ENCODE assay signal across 8 cellular contexts in the genomic region with DNA sequence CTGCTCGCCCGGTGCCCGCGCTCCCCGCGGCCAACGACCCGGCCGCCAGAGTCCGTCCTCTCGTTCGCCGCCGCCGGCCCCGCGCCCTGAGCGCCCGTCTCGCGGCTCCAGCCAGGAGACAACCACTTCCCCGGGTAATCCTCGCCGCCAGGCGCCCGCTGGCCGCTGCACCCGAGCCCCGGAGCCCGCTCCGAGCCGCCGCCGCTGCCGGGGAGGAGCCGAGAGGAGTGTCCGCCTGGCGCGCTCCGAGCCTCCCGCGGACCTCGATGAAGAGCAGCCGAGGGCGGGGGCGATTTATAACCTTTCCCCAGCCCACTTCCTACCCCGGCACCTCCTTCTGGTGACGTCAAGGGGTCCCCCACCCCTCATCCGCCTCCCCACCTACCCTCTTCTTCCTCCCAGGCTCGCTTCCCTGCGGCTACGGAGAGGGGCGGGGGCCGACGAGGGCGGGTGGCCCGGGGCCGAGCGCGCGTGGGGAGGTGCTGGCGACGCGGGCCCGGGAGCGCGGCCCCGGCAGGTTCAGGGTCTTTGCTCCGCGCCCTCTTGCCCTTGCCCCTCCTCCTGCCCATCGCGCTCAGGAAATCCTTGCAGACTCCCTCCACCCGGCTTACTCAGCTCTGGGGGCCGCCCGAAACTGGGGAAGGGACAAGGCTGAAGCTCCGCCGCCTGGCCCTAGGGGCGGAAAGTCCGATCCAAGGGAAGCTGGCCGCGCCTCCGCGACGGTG. TPM values are rescaled to one million over a fixed set of nuclear protein-coding genes. Genes with fewer than 3 reads are reported as not detected.
DNase-seq lines count a peak whose midpoint lies in the region; ATAC-seq and TF ChIP-seq lines count a peak whose summit lies in the region.

A gene with protein sequence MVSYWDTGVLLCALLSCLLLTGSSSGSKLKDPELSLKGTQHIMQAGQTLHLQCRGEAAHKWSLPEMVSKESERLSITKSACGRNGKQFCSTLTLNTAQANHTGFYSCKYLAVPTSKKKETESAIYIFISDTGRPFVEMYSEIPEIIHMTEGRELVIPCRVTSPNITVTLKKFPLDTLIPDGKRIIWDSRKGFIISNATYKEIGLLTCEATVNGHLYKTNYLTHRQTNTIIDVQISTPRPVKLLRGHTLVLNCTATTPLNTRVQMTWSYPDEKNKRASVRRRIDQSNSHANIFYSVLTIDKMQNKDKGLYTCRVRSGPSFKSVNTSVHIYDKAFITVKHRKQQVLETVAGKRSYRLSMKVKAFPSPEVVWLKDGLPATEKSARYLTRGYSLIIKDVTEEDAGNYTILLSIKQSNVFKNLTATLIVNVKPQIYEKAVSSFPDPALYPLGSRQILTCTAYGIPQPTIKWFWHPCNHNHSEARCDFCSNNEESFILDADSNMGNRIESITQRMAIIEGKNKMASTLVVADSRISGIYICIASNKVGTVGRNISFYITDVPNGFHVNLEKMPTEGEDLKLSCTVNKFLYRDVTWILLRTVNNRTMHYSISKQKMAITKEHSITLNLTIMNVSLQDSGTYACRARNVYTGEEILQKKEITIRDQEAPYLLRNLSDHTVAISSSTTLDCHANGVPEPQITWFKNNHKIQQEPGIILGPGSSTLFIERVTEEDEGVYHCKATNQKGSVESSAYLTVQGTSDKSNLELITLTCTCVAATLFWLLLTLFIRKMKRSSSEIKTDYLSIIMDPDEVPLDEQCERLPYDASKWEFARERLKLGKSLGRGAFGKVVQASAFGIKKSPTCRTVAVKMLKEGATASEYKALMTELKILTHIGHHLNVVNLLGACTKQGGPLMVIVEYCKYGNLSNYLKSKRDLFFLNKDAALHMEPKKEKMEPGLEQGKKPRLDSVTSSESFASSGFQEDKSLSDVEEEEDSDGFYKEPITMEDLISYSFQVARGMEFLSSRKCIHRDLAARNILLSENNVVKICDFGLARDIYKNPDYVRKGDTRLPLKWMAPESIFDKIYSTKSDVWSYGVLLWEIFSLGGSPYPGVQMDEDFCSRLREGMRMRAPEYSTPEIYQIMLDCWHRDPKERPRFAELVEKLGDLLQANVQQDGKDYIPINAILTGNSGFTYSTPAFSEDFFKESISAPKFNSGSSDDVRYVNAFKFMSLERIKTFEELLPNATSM (N-terminal part only) (minus strand): TSS at position 268 of the 725 bp plus-strand sequence. CDS start 285 bp downstream, outside the sequence.

- peak; percentile 74 for ATAC-seq in left lobe of liver

- peak; percentile 69 for DNase-seq in GM13976 (ENCODE audit: low spot score)
- peak; percentile 30 for DNase-seq in NOMO-1 treated with DMSO at 0.1 percent for 48 hours (lab: John Stamatoyannopoulos, UW; ENCODE audit: unreplicated experiment)
- DNase-seq in caudate nucleus (lab: John Stamatoyannopoulos, UW) = peak in 4 of 61 donors; percentile 1 to 42 (median 24)
- DNase-seq in left lobe of liver (ENCODE audit: low spot score) = peak; percentile 60
- peak; percentile 33 for DNase-seq in stimulated activated CD4-positive, alpha-beta T cell treated with anti-CD3 and anti-CD28 coated beads, Interleukin-2, amount 100 ng/mL, for 4 hours (ENCODE audit: low read depth)
- no peak for DNase-seq in DMS114 treated with DMSO at 0.1 percent for 48 hours (lab: John Stamatoyannopoulos, UW; ENCODE audit: unreplicated experiment)
- DNase-seq in globus pallidus (ENCODE audit: low spot score) = no peak
- no peak for DNase-seq in effector CD4-positive, alpha-beta T cell

- TF ChIP-seq CTCF in GM13976 (IDR thresholded peaks at IDR 0.05; ENCODE audit: borderline replicate concordance, control extremely low read depth, extremely low read depth, insufficient read depth, missing control alignments) = no peak

- peak within 1 kb of the TSS; percentile 44 for H3K27ac ChIP-seq in caudate nucleus (ENCODE audit: low read depth, low read length)

- in situ Hi-C loops in GM13976 (cut with MboI; ENCODE audit: low sequenced_read_pairs, unreplicated experiment) = no loop called here

RNA-seq across cellular contexts. Expression of the gene that starts here (rescaled TPM):
- total RNA-seq in left lobe of liver = 12.6 TPM

Comparison
In these comparisons a context has a peak if more than half of its experiments do, and no peak if none do; other contexts are left out.
1. DNase-seq: peak in GM13976 (single experiment), NOMO-1 treated with DMSO at 0.1 percent for 48 hours (single experiment), left lobe of liver (single experiment) and stimulated activated CD4-positive, alpha-beta T cell treated with anti-CD3 and anti-CD28 coated beads, Interleukin-2, amount 100 ng/mL, for 4 hours (single experiment); none in DMS114 treated with DMSO at 0.1 percent for 48 hours (single experiment), globus pallidus (single experiment) and effector CD4-positive, alpha-beta T cell (single experiment).